ENCODE assay signal across 8 cellular contexts in the genomic region with DNA sequence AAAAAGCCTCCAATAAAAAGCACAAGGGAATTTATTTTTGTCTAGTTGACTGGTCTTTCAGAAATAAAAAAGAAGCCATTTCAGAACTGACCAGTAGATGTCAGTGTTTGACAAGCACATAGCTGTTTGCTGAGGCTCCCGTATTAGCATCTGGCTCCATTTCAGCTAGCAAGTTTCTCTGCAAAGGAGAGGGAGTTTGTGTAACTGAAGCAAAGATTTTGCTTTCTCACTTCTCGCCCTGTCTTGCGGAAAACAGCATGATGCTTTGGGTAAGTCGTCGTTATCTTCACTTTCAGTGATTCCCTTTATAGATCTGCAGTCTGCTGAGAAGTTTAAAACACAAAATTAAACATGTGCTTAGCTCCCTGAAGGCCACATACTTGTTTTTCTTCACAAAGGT.
DNase-seq lines count a peak whose midpoint lies in the region; ATAC-seq, FAIRE-seq and TF ChIP-seq lines count a peak whose summit lies in the region.

No MANE protein-coding gene starts in this region.

- FAIRE-seq in TTC549 (lab: Jason Lieb, UNC): peak; percentile 86

- no peak overlapping the region for H3K4me3 ChIP-seq in BJ (ENCODE audit: low read depth, low read length)
- H3K4me3 ChIP-seq in naive thymus-derived CD4-positive, alpha-beta T cell (ENCODE audit: low read length): no peak overlapping the region

- ATAC-seq in HG02938 (IDR thresholded peaks at IDR 0.05; ENCODE audit: unreplicated experiment): peak; percentile 72
- peak; percentile 71 for ATAC-seq in naive thymus-derived CD4-positive, alpha-beta T cell

- no peaks in the 10 kb centered on the region for H3K27me3 Mint-ChIP-seq in naive thymus-derived CD4-positive, alpha-beta T cell

- no peaks in the 10 kb centered on the region for H3K36me3 ChIP-seq in BJ (ENCODE audit: control insufficient read depth, insufficient read depth, low read length)
- H3K36me3 ChIP-seq in naive thymus-derived CD4-positive, alpha-beta T cell (ENCODE audit: control insufficient read depth in 2 of 3, insufficient read depth in 3 of 3, low read length in 3 of 3): no peaks in the 10 kb centered on the region

- no peaks in the 10 kb centered on the region for H3K36me3 Mint-ChIP-seq in naive thymus-derived CD4-positive, alpha-beta T cell

- H3K4me1 ChIP-seq in naive thymus-derived CD4-positive, alpha-beta T cell (ENCODE audit: control insufficient read depth in 2 of 2, insufficient read depth in 2 of 2, low read length in 2 of 2): no peaks in the 10 kb centered on the region

- H3K4me3 Mint-ChIP-seq in naive thymus-derived CD4-positive, alpha-beta T cell: peak overlapping the region in 9 of 10 donors; percentile 44 to 76 (median 65)

- DNase-seq in BJ (ENCODE audit: low read depth) (no peak), GM13976 (ENCODE audit: low spot score) (peak; percentile 49), NCI-H2107 (lab: John Stamatoyannopoulos, UW) (peak; percentile 14), erythroblast (lab: John Stamatoyannopoulos, UW) (peak; percentile 34 to 64), mesenteric fat pad (ENCODE audit: low spot score) (no peak)
- peak in 7 of 9 donors; percentile 35 to 73 (median 62) for DNase-seq in naive thymus-derived CD4-positive, alpha-beta T cell

- POLR2A ChIA-PET in BJ (lab: Charles Lee): no interaction called here
- POLR2A ChIA-PET in naive thymus-derived CD4-positive, alpha-beta T cell (lab: Charles Lee): no interaction called here

- H3K27ac ChIP-seq in naive thymus-derived CD4-positive, alpha-beta T cell (ENCODE audit: low read depth, low read length): no peak overlapping the region

- peaks cover 5 to 22% (median 17%) of the 10 kb centered on the region in 7 donors for H3K4me1 Mint-ChIP-seq in naive thymus-derived CD4-positive, alpha-beta T cell

- H3K9me3 Mint-ChIP-seq in naive thymus-derived CD4-positive, alpha-beta T cell: no peaks in the 10 kb centered on the region

- CTCF ChIA-PET in BJ (lab: Yijun Ruan, JAX): interaction anchor here (0.6 to 2.3 kb wide), 9 partner anchors 10 to 794 kb away, joined by 3 to 9 read pairs (median 3); no protein-coding TSS in a partner anchor
- CTCF ChIA-PET in naive thymus-derived CD4-positive, alpha-beta T cell (lab: Charles Lee): interaction anchor here (0.7 to 1.8 kb wide), 4 partner anchors 64 to 212 kb away, joined by 3 to 7 read pairs (median 4); no protein-coding TSS in a partner anchor

- peak overlapping the region in 8 of 9 donors; percentile 56 to 80 (median 66) for H3K27ac Mint-ChIP-seq in naive thymus-derived CD4-positive, alpha-beta T cell

- intact Hi-C loops in naive thymus-derived CD4-positive, alpha-beta T cell (cut with micrococcal nuclease): loop anchor here (1.0 to 5.0 kb wide), 5 partner anchors 52 to 789 kb away; no protein-coding TSS in a partner anchor

- in situ Hi-C loops in GM13976 (cut with MboI; ENCODE audit: low sequenced_read_pairs, unreplicated experiment): no loop called here

- TF ChIP-seq CTCF in BJ (IDR thresholded peaks at IDR 0.05; ENCODE audit: insufficient read depth, low read depth, low read length) (peak; percentile 65), GM13976 (IDR thresholded peaks at IDR 0.05; ENCODE audit: borderline replicate concordance, control extremely low read depth, extremely low read depth, insufficient read depth, missing control alignments) (peak; percentile 58)

- H3K9me3 ChIP-seq in naive thymus-derived CD4-positive, alpha-beta T cell (ENCODE audit: control insufficient read depth in 2 of 3, low read length in 3 of 3): no peaks in the 10 kb centered on the region

- H3K27me3 ChIP-seq in BJ (ENCODE audit: control insufficient read depth, insufficient read depth, low read length): no peaks in the 10 kb centered on the region
- H3K27me3 ChIP-seq in naive thymus-derived CD4-positive, alpha-beta T cell (ENCODE audit: control insufficient read depth in 2 of 2, insufficient read depth in 2 of 2, low read length in 2 of 2): no peaks in the 10 kb centered on the region

- TF ChIP-seq POLR2A in erythroblast (IDR thresholded peaks at IDR 0.05; ENCODE audit: low read length): no peak

Comparison
In these comparisons a context has a peak if more than half of its experiments do, and no peak if none do; other contexts are left out.
1. DNase-seq: peak in GM13976 (single experiment), NCI-H2107 (single experiment), erythroblast (2 of 2) and naive thymus-derived CD4-positive, alpha-beta T cell (7 of 9); none in BJ (single experiment) and mesenteric fat pad (single experiment).